In genomic region chr7:100887955-100888481, GRCh38 we compare ENCODE assay signal across 9 cellular contexts. TPM values are rescaled to one million over a fixed set of nuclear protein-coding genes. Genes with fewer than 3 reads are reported as not detected.
DNase-seq lines count a peak whose midpoint lies in the region; ATAC-seq, FAIRE-seq and TF ChIP-seq lines count a peak whose summit lies in the region.
"Had no signal": no experiment of that assay in that cellular context is flagged by ENCODE, and none has a peak within 500 bp of the region (broad histone marks: within the 10 kb centered on the region; RNA-seq: fewer than 3 reads in every experiment).

No MANE protein-coding gene starts in this region.

- peak overlapping the region; percentile 83 for H3K27ac Mint-ChIP-seq in MCF 10A (ENCODE audit: low read depth, unreplicated experiment)
- H3K27ac Mint-ChIP-seq in activated CD8-positive, alpha-beta T cell treated with anti-CD3 and anti-CD28 coated beads, Interleukin-2, amount 10 ng/mL, durations not matched to agents 7 days and 5 days, result peak overlapping the region; percentile 91

- H3K4me3 ChIP-seq in breast epithelium (peak overlapping the region in 1 of 3 donors; percentile 89), kidney (ENCODE audit: low read length in 2 of 2) (no peak overlapping the region), upper lobe of left lung (peak overlapping the region in 1 of 4 donors; percentile 80)

- TF ChIP-seq CTCF in MCF 10A (IDR thresholded peaks at IDR 0.05; ENCODE audit: unreplicated experiment) (no peak), breast epithelium (IDR thresholded peaks at IDR 0.05) (no peak), kidney (IDR thresholded peaks at IDR 0.05; ENCODE audit: borderline replicate concordance, extremely low read depth, insufficient read depth) (no peak), upper lobe of left lung (IDR thresholded peaks at IDR 0.05) (no peak)

- H3K4me1 Mint-ChIP-seq in MCF 10A (ENCODE audit: insufficient read depth, unreplicated experiment), result peaks cover 26% of the 10 kb centered on the region
- H3K4me1 Mint-ChIP-seq in activated CD8-positive, alpha-beta T cell treated with anti-CD3 and anti-CD28 coated beads, Interleukin-2, amount 10 ng/mL, durations not matched to agents 7 days and 5 days (ENCODE audit: low read depth), result peaks cover 61% of the 10 kb centered on the region

- peaks cover 50% of the 10 kb centered on the region for H3K36me3 Mint-ChIP-seq in MCF 10A (ENCODE audit: insufficient read depth, unreplicated experiment)
- peaks cover 56% of the 10 kb centered on the region for H3K36me3 Mint-ChIP-seq in activated CD8-positive, alpha-beta T cell treated with anti-CD3 and anti-CD28 coated beads, Interleukin-2, amount 10 ng/mL, durations not matched to agents 7 days and 5 days (ENCODE audit: low read depth)

- BruUV-seq in MCF 10A (replicated peaks; lab: Mats Ljungman, UMichigan), result TSS peak; percentile 76

- POLR2A ChIA-PET in MCF 10A (lab: Yijun Ruan, JAX), result interaction anchor here (0.9 to 6.5 kb wide), 5 partner anchors 12 to 330 kb away, joined by 3 to 157 read pairs (median 4); partner anchors contain the start of genes POP7, SRRT, TRIP6 and ZNHIT1
- POLR2A ChIA-PET in activated CD8-positive, alpha-beta T cell treated with anti-CD3 and anti-CD28 coated beads, Interleukin-2, amount 10 ng/mL, durations not matched to agents 7 days and 5 days (lab: Charles Lee), result interaction anchor here (1.3 to 5.4 kb wide), 2 partner anchors 12 to 18 kb away, joined by 3 to 115 read pairs; partner anchors contain the start of gene SRRT

- TF ChIP-seq EP300 in upper lobe of left lung (IDR thresholded peaks at IDR 0.05), result no peak

- CTCF ChIA-PET in MCF 10A (lab: Yijun Ruan, JAX), result interaction anchor here (0.6 to 2.4 kb wide), 2 partner anchors 12 to 324 kb away, joined by 4 to 10 read pairs; no protein-coding TSS in a partner anchor
- CTCF ChIA-PET in activated CD8-positive, alpha-beta T cell treated with anti-CD3 and anti-CD28 coated beads, Interleukin-2, amount 10 ng/mL, durations not matched to agents 7 days and 5 days (lab: Charles Lee), result interaction anchor here (0.6 to 2.8 kb wide), 3 partner anchors 13 to 272 kb away, joined by 3 to 15 read pairs (median 9); partner anchors contain the start of genes SLC12A9 and SRRT

- 80 to 81% methylated on average over 13 of the region's 13 CpGs for WGBS in upper lobe of left lung, 2 donors

- DNase-seq in MCF 10A (ENCODE audit: unreplicated experiment) (no peak), breast epithelium (ENCODE audit: low spot score in 2 of 2) (no peak), kidney (peak; percentile 78), upper lobe of left lung (no peak), NCI-H2196 (lab: John Stamatoyannopoulos, UW; ENCODE audit: unreplicated experiment) (no peak), NCI-H1930 (lab: John Stamatoyannopoulos, UW) (no peak)
- DNase-seq in activated CD8-positive, alpha-beta T cell treated with anti-CD3 and anti-CD28 coated beads, Interleukin-2, amount 10 ng/mL, durations not matched to agents 7 days and 5 days, result no peak
- DNase-seq: NCI-H2171 treated with DMSO at 0.1 percent for 48 hours had no signal

- no peak for FAIRE-seq in kidney (lab: Jason Lieb, UNC)

- intact Hi-C loops in MCF 10A (cut with micrococcal nuclease), result no loop called here
- intact Hi-C loops in breast epithelium (cut with DNase I; ENCODE audit: low total_unique reads), result no loop called here
- intact Hi-C loops in kidney (cut with DNase I), result no loop called here

- no peak overlapping the region for H3K9ac ChIP-seq in kidney (ENCODE audit: low read length in 2 of 2)

- H3K27ac ChIP-seq in breast epithelium (peak overlapping the region in 1 of 2 donors; percentile 55), kidney (ENCODE audit: low read depth in 2 of 2, low read length in 2 of 2) (no peak overlapping the region), upper lobe of left lung (peak overlapping the region; percentile 62 to 91 (median 66))

- ATAC-seq in activated CD8-positive, alpha-beta T cell treated with anti-CD3 and anti-CD28 coated beads, Interleukin-2, amount 10 ng/mL, durations not matched to agents 7 days and 5 days, result no peak
- ATAC-seq in upper lobe of left lung (ENCODE audit: low FRiP score in 2 of 2), result no peak
- ATAC-seq in GM21825 (IDR thresholded peaks at IDR 0.05; ENCODE audit: unreplicated experiment), result no peak

- H3K4me3 Mint-ChIP-seq in MCF 10A (ENCODE audit: unreplicated experiment), result peak overlapping the region; percentile 90
- peak overlapping the region; percentile 82 for H3K4me3 Mint-ChIP-seq in activated CD8-positive, alpha-beta T cell treated with anti-CD3 and anti-CD28 coated beads, Interleukin-2, amount 10 ng/mL, durations not matched to agents 7 days and 5 days

- H3K36me3 ChIP-seq in breast epithelium (peaks cover 21% of the 10 kb centered on the region), kidney (ENCODE audit: control insufficient read depth in 1 of 2, insufficient read depth in 2 of 2, low read length in 2 of 2) (peaks cover 32 to 54% of the 10 kb centered on the region in 2 donors), upper lobe of left lung (peaks cover 23 to 56% (median 49%) of the 10 kb centered on the region in 4 donors)

- H3K9me3 ChIP-seq in breast epithelium (no peaks in the 10 kb centered on the region), kidney (ENCODE audit: control insufficient read depth in 1 of 2, low read length in 2 of 2) (no peaks in the 10 kb centered on the region), upper lobe of left lung (no peaks in the 10 kb centered on the region)

- TF ChIP-seq POLR2A in breast epithelium (IDR thresholded peaks at IDR 0.05) (no peak), upper lobe of left lung (IDR thresholded peaks at IDR 0.05) (no peak)

- H3K9me3 Mint-ChIP-seq in MCF 10A (ENCODE audit: unreplicated experiment), result no peaks in the 10 kb centered on the region
- H3K9me3 Mint-ChIP-seq in activated CD8-positive, alpha-beta T cell treated with anti-CD3 and anti-CD28 coated beads, Interleukin-2, amount 10 ng/mL, durations not matched to agents 7 days and 5 days (ENCODE audit: insufficient read depth), result no peaks in the 10 kb centered on the region

- H3K4me1 ChIP-seq in breast epithelium (peaks cover 0 to 10% of the 10 kb centered on the region in 2 donors), kidney (ENCODE audit: control insufficient read depth in 1 of 2, insufficient read depth in 1 of 2, low read depth in 1 of 2, low read length in 2 of 2) (peaks cover 4 to 18% of the 10 kb centered on the region in 2 donors), upper lobe of left lung (peaks cover 32 to 40% (median 37%) of the 10 kb centered on the region in 4 donors)

- no peaks in the 10 kb centered on the region for H3K27me3 Mint-ChIP-seq in MCF 10A (ENCODE audit: insufficient read depth, unreplicated experiment)
- peaks cover 15% of the 10 kb centered on the region for H3K27me3 Mint-ChIP-seq in activated CD8-positive, alpha-beta T cell treated with anti-CD3 and anti-CD28 coated beads, Interleukin-2, amount 10 ng/mL, durations not matched to agents 7 days and 5 days (ENCODE audit: low read depth)

- H3K27me3 ChIP-seq in breast epithelium (no peaks in the 10 kb centered on the region), upper lobe of left lung (peaks cover 0 to 4% (median 0%) of the 10 kb centered on the region in 4 donors)

RNA-seq across cellular contexts. Expression of gene UFSP1, which starts 1.5 kb away (rescaled TPM):
- 2.8 and 3.4 TPM in 2 replicates for total RNA-seq in MCF 10A (2022)
- 1 to 10 TPM; 2.9 to 4.2 (median 3.7) TPM for total RNA-seq in breast epithelium
- total RNA-seq in activated CD8-positive, alpha-beta T cell treated with anti-CD3 and anti-CD28 coated beads, Interleukin-2, amount 10 ng/mL, durations not matched to agents 7 days and 5 days, result 1 to 10 TPM; 2.0 to 3.7 TPM
- total RNA-seq in kidney, result 3.4 TPM
- 3.8 TPM for polyA plus RNA-seq in kidney (ENCODE audit: insufficient read depth, low read depth, low replicate concordance)
- 1 to 10 TPM in 4 of 6 donors, under 1 TPM in 1, not detected in 1; 0.55 to 8.5 (median 4.8) TPM for total RNA-seq in upper lobe of left lung

RNA-seq across cellular contexts. Expression of gene ACHE, which starts 7.7 kb away (rescaled TPM):
- total RNA-seq in MCF 10A (2022) (0.30 and 0.37 TPM in 2 replicates), breast epithelium (1 to 10 TPM in 2 of 3 donors, under 1 TPM in 1; 0.64 to 4.3 (median 3.2) TPM), kidney (3.6 TPM), upper lobe of left lung (1 to 10 TPM in 5 of 6 donors, not detected in 1; 1.3 to 2.9 (median 2.2) TPM)
- not detected for total RNA-seq in activated CD8-positive, alpha-beta T cell treated with anti-CD3 and anti-CD28 coated beads, Interleukin-2, amount 10 ng/mL, durations not matched to agents 7 days and 5 days
- polyA plus RNA-seq in kidney (ENCODE audit: insufficient read depth, low read depth, low replicate concordance), result 1.6 TPM

RNA-seq across cellular contexts. Expression of gene SRRT, which starts 13.1 kb away (rescaled TPM):
- 111 and 142 TPM in 2 replicates for total RNA-seq in MCF 10A (2022)
- total RNA-seq in breast epithelium, result 100 to 1,000 TPM in 2 of 3 donors, 10 to 100 TPM in 1; 45.8 to 111 (median 104) TPM
- total RNA-seq in activated CD8-positive, alpha-beta T cell treated with anti-CD3 and anti-CD28 coated beads, Interleukin-2, amount 10 ng/mL, durations not matched to agents 7 days and 5 days, result 100 to 1,000 TPM; 273 to 292 TPM
- 127 TPM for total RNA-seq in kidney
- polyA plus RNA-seq in kidney (ENCODE audit: insufficient read depth, low read depth, low replicate concordance), result 58.2 TPM
- 100 to 1,000 TPM in 4 of 6 donors, 10 to 100 TPM in 2; 57.9 to 324 (median 111) TPM for total RNA-seq in upper lobe of left lung

RNA-seq across cellular contexts. Expression of gene TRIP6, which starts 20.8 kb away (rescaled TPM):
- total RNA-seq in MCF 10A (2022) (106 and 132 TPM in 2 replicates), breast epithelium (10 to 100 TPM; 45.3 to 62.8 (median 49.8) TPM), kidney (74.4 TPM), upper lobe of left lung (10 to 100 TPM; 17.8 to 74.3 (median 67.3) TPM)
- 10 to 100 TPM; 25.5 to 28.6 TPM for total RNA-seq in activated CD8-positive, alpha-beta T cell treated with anti-CD3 and anti-CD28 coated beads, Interleukin-2, amount 10 ng/mL, durations not matched to agents 7 days and 5 days
- polyA plus RNA-seq in kidney (ENCODE audit: insufficient read depth, low read depth, low replicate concordance), result 92.6 TPM

RNA-seq across cellular contexts. Expression of gene SLC12A9, which starts 35.5 kb away (rescaled TPM):
- total RNA-seq in MCF 10A (2022) (19.2 and 21.0 TPM in 2 replicates), breast epithelium (10 to 100 TPM; 13.3 to 18.0 (median 16.7) TPM), kidney (29.9 TPM), upper lobe of left lung (10 to 100 TPM; 14.5 to 50.1 (median 43.9) TPM)
- total RNA-seq in activated CD8-positive, alpha-beta T cell treated with anti-CD3 and anti-CD28 coated beads, Interleukin-2, amount 10 ng/mL, durations not matched to agents 7 days and 5 days, result 10 to 100 TPM; 28.3 to 29.5 TPM
- polyA plus RNA-seq in kidney (ENCODE audit: insufficient read depth, low read depth, low replicate concordance), result 19.7 TPM

Comparison
In these comparisons a context has a peak if more than half of its experiments do, and no peak if none do; other contexts are left out.
1. H3K27ac ChIP-seq: peak in upper lobe of left lung (4 of 4); none in kidney (0 of 2).